ENCODE assay signal across 8 cellular contexts in the genomic region with DNA sequence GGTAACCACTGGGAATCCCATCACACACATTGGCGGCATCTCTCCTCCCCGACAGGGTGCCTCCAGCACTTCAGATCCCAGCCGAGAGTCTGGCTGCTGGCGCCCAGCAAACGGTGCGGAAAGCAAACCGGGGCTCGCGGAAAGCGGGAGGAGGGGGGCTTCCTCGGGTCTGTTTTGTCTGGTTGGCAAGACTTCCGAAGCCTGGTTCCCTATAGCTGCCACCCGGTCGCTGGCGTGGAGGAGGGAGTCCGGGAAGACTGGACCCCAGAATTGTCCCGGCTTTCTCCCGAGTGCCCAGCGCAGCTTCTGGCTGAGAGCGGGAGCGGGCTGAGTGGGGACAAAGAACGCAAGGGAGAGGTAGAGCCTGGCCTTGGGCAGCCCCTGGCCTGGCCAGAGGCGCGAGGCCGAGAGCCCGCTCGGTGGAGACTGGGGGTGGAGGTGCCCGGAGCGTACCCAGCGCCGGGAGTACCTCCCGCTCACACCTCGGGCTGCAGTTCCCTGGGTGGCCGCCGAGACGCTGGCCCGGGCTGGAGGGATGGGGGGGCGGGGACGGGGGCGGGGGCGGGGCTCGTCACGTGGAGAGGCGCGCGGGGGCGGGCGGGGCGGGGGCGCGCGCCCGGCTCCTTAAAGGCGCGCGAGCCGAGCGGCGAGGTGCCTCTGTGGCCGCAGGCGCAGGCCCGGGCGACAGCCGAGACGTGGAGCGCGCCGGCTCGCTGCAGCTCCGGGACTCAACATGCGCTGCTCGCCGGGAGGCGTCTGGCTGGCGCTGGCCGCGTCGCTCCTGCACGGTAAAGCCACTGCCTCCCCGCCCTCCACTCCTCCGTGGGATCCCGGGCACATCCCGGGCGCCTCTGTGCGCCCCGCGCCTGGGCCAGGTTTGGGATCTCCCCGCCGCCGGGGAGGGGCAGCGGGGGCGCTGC. TPM values are rescaled to one million over a fixed set of nuclear protein-coding genes. Genes with fewer than 3 reads are reported as not detected.
A peak's percentile ranks its signal among the peaks of the same experiment; 100 is the strongest.
DNase-seq lines count a peak whose midpoint lies in the region; ATAC-seq and TF ChIP-seq lines count a peak whose summit lies in the region.

Gene CHRNA7 (plus strand): TSS at position 654 of the 920 bp plus-strand sequence. CDS start 80 bp downstream, at position 734.

- H3K9me3 ChIP-seq in ascending aorta: no peaks in the 10 kb centered on the region

- H3K4me1 ChIP-seq in ascending aorta: peaks cover 0 to 7% of the 10 kb centered on the region in 2 donors

- peak; percentile 61 for DNase-seq in activated CD4-positive, alpha-beta T cell treated with anti-CD3 and anti-CD28 coated beads, Interleukin-2, amount 10 ng/mL, durations not matched to agents 24 days and 14 days
- no peak for DNase-seq in activated CD4-positive, alpha-beta T cell treated with anti-CD3 and anti-CD28 coated beads, Interleukin-2, amount 50 U/mL, for 1 hour
- peak; percentile 8 for DNase-seq in NCI-H510A treated with DMSO at 0.1 percent for 48 hours (lab: John Stamatoyannopoulos, UW)
- DNase-seq in ascending aorta (ENCODE audit: low spot score in 2 of 2): peak in 1 of 2 donors; percentile 72
- DNase-seq in iPS DF 19.7 (ENCODE audit: low read depth, low spot score): peak; percentile 40
- peak; percentile 89 for DNase-seq in retina
- no peak for DNase-seq in T-helper 9 cell

- peak; percentile 52 for ATAC-seq in HG02852 (IDR thresholded peaks at IDR 0.05; ENCODE audit: unreplicated experiment)

- no peaks in the 10 kb centered on the region for H3K9me3 Mint-ChIP-seq in activated CD4-positive, alpha-beta T cell treated with anti-CD3 and anti-CD28 coated beads, Interleukin-2, amount 10 ng/mL, durations not matched to agents 24 days and 14 days

- H3K27me3 Mint-ChIP-seq in activated CD4-positive, alpha-beta T cell treated with anti-CD3 and anti-CD28 coated beads, Interleukin-2, amount 10 ng/mL, durations not matched to agents 24 days and 14 days: peaks cover 65% of the 10 kb centered on the region

- TF ChIP-seq CTCF in ascending aorta (IDR thresholded peaks at IDR 0.05): peak in 2 of 3 experiments; percentile 15 to 35

- H3K27me3 ChIP-seq in ascending aorta: no peaks in the 10 kb centered on the region

- peak within 1 kb of the TSS; percentile 56 to 67 for H3K4me3 ChIP-seq in ascending aorta

- no peaks in the 10 kb centered on the region for H3K36me3 ChIP-seq in ascending aorta

- peak within 1 kb of the TSS; percentile 4 for H3K4me3 Mint-ChIP-seq in activated CD4-positive, alpha-beta T cell treated with anti-CD3 and anti-CD28 coated beads, Interleukin-2, amount 10 ng/mL, durations not matched to agents 24 days and 14 days

- no peak within 1 kb of the TSS for H3K27ac Mint-ChIP-seq in activated CD4-positive, alpha-beta T cell treated with anti-CD3 and anti-CD28 coated beads, Interleukin-2, amount 10 ng/mL, durations not matched to agents 24 days and 14 days

- intact Hi-C loops in activated CD4-positive, alpha-beta T cell treated with anti-CD3 and anti-CD28 coated beads, Interleukin-2, amount 10 ng/mL, durations not matched to agents 24 days and 14 days (cut with micrococcal nuclease): no loop called here
- intact Hi-C loops in ascending aorta (cut with DNase I): loop anchor here (5.0 kb wide), 1 partner anchor 158 kb away; the partner anchor contains the start of gene OTUD7A

- no peaks in the 10 kb centered on the region for H3K36me3 Mint-ChIP-seq in activated CD4-positive, alpha-beta T cell treated with anti-CD3 and anti-CD28 coated beads, Interleukin-2, amount 10 ng/mL, durations not matched to agents 24 days and 14 days (ENCODE audit: low read depth)

- H3K27ac ChIP-seq in ascending aorta: no peak within 1 kb of the TSS

- H3K4me1 Mint-ChIP-seq in activated CD4-positive, alpha-beta T cell treated with anti-CD3 and anti-CD28 coated beads, Interleukin-2, amount 10 ng/mL, durations not matched to agents 24 days and 14 days: peaks cover 2% of the 10 kb centered on the region

RNA-seq across cellular contexts. Expression of gene CHRNA7, which starts in this region (rescaled TPM):
- total RNA-seq in activated CD4-positive, alpha-beta T cell treated with anti-CD3 and anti-CD28 coated beads, Interleukin-2, amount 10 ng/mL, durations not matched to agents 24 days and 14 days: 0.12 TPM in 1 of 2 replicates, not detected in the other
- 2.6 TPM for total RNA-seq in ascending aorta

Comparison
In these comparisons a context has a peak if more than half of its experiments do, and no peak if none do; other contexts are left out.
1. Peak in DNase-seq in activated CD4-positive, alpha-beta T cell treated with anti-CD3 and anti-CD28 coated beads, Interleukin-2, amount 10 ng/mL, durations not matched to agents 24 days and 14 days; RNA of the gene not detected or under 1 TPM.
2. DNase-seq: peak in NCI-H510A treated with DMSO at 0.1 percent for 48 hours (single experiment), iPS DF 19.7 (single experiment) and retina (single experiment); none in activated CD4-positive, alpha-beta T cell treated with anti-CD3 and anti-CD28 coated beads, Interleukin-2, amount 50 U/mL, for 1 hour (single experiment) and T-helper 9 cell (single experiment).